Comparison of ENCODE assay signal across 1 cellular context in the genomic region with DNA sequence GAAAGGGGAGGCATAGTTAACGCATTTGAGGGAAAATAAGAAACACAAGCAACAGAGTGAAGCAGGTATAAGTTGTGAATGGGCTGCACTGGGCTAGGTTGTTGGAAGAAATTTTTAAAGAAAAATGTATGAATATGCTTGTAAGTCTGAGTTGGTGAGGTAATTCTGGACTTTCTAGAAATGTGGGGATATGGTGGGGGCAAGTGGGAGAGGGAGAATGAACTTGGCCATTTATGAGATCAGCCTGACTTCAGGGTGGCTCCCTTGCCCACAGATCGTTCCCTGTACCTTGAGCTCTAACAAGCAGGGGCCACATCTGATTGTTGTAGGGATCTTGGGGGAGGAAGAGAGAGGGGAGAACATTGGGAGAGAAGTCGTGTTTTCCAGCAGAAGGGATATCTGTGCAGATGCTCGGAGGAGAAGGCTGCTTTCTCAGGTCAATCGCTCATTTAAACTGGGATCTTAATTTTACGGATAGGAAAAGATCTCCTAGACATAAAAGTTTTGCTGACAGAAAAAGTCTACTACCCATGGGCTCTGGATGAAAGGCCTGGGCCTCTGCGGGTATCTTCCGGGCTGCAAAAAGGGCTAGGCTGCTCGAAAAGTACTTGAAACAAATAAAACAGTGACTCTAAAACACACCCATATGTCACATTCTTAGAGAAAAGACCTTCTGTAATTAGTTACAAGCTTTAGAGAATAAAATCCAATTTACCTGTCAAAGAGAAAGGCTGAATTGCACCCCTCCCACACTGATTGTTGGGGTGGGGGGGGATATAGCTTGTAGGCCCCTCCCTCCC.
TF ChIP-seq lines count a peak whose summit lies in the region.

No MANE protein-coding gene starts in this region.

TF ChIP-seq in GM23338, 12 proteins besides CTCF, POLR2A, EP300 and RAD21 (continued from another document):
- no peak for TF ChIP-seq ZNF462 (CRISPR knock-in tag; IDR thresholded peaks at IDR 0.05)
- TF ChIP-seq, protein P1, sequence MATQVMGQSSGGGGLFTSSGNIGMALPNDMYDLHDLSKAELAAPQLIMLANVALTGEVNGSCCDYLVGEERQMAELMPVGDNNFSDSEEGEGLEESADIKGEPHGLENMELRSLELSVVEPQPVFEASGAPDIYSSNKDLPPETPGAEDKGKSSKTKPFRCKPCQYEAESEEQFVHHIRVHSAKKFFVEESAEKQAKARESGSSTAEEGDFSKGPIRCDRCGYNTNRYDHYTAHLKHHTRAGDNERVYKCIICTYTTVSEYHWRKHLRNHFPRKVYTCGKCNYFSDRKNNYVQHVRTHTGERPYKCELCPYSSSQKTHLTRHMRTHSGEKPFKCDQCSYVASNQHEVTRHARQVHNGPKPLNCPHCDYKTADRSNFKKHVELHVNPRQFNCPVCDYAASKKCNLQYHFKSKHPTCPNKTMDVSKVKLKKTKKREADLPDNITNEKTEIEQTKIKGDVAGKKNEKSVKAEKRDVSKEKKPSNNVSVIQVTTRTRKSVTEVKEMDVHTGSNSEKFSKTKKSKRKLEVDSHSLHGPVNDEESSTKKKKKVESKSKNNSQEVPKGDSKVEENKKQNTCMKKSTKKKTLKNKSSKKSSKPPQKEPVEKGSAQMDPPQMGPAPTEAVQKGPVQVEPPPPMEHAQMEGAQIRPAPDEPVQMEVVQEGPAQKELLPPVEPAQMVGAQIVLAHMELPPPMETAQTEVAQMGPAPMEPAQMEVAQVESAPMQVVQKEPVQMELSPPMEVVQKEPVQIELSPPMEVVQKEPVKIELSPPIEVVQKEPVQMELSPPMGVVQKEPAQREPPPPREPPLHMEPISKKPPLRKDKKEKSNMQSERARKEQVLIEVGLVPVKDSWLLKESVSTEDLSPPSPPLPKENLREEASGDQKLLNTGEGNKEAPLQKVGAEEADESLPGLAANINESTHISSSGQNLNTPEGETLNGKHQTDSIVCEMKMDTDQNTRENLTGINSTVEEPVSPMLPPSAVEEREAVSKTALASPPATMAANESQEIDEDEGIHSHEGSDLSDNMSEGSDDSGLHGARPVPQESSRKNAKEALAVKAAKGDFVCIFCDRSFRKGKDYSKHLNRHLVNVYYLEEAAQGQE (IDR thresholded peaks at IDR 0.05; ENCODE audit: unreplicated experiment), result no peak
- TF ChIP-seq, protein P2, sequence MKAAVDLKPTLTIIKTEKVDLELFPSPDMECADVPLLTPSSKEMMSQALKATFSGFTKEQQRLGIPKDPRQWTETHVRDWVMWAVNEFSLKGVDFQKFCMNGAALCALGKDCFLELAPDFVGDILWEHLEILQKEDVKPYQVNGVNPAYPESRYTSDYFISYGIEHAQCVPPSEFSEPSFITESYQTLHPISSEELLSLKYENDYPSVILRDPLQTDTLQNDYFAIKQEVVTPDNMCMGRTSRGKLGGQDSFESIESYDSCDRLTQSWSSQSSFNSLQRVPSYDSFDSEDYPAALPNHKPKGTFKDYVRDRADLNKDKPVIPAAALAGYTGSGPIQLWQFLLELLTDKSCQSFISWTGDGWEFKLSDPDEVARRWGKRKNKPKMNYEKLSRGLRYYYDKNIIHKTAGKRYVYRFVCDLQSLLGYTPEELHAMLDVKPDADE (IDR thresholded peaks at IDR 0.05), result no peak
- no peak for TF ChIP-seq ZNF331 (CRISPR knock-in tag; IDR thresholded peaks at IDR 0.05; ENCODE audit: low read depth)
- TF ChIP-seq ZNF114 (CRISPR knock-in tag; IDR thresholded peaks at IDR 0.05), result no peak
